11 cellular contexts compared by ENCODE assay signal in genomic region chr11:75790986-75791385, GRCh38. TPM values are rescaled to one million over a fixed set of nuclear protein-coding genes. Genes with fewer than 3 reads are reported as not detected.
A peak's percentile ranks its signal among the peaks of the same experiment; 100 is the strongest.
DNase-seq lines count a peak whose midpoint lies in the region; ATAC-seq, FAIRE-seq and TF ChIP-seq lines count a peak whose summit lies in the region.
"Had no signal": no experiment of that assay in that cellular context is flagged by ENCODE, and none has a peak within 500 bp of the region (broad histone marks: within the 10 kb centered on the region; RNA-seq: fewer than 3 reads in every experiment).

No MANE protein-coding gene starts in this region.

- no peak overlapping the region for H3K23ac ChIP-seq in IMR-90 (ENCODE audit: low read depth, low read length)

- no peak for TF ChIP-seq POLR2A in IMR-90 (IDR thresholded peaks at IDR 0.05; ENCODE audit: low read depth, low read length)

- POLR2A ChIA-PET in IMR-90 (lab: Charles Lee; ENCODE audit: unreplicated experiment), result no interaction called here

- H3K27me3 ChIP-seq in IMR-90 (ENCODE audit: control insufficient read depth, insufficient read depth, low read length) (peaks cover 47% of the 10 kb centered on the region), astrocyte (ENCODE audit: insufficient read depth, low read length) (no peaks in the 10 kb centered on the region)

- H3K14ac ChIP-seq in IMR-90 (replicated peaks; ENCODE audit: low read depth, low read length), result no peak overlapping the region

- peaks cover 78 to 81% of the 10 kb centered on the region in 2 donors for H3K36me3 Mint-ChIP-seq in CD14-positive monocyte
- H3K36me3 Mint-ChIP-seq in astrocyte (ENCODE audit: low read depth, unreplicated experiment), result peaks cover 2% of the 10 kb centered on the region

- in situ Hi-C loops in IMR-90 (cut with MboI; ENCODE audit: low sequenced_read_pairs), result no loop called here

- H3K79me1 ChIP-seq in IMR-90 (ENCODE audit: low read depth in 1 of 2, low read length in 2 of 2), result no peaks in the 10 kb centered on the region

- H4K8ac ChIP-seq in IMR-90 (ENCODE audit: low read depth in 2 of 2, low read length in 2 of 2), result no peak overlapping the region

- dilution Hi-C loops in IMR-90 (cut with HindIII; ENCODE audit: low sequenced_read_pairs, unreplicated experiment), result no loop called here

- H3K27me3 Mint-ChIP-seq in CD14-positive monocyte (ENCODE audit: low read depth in 3 of 3) (peaks cover 0 to 4% (median 0%) of the 10 kb centered on the region in 3 donors), astrocyte (ENCODE audit: low read depth, unreplicated experiment) (peaks cover 38% of the 10 kb centered on the region)

- intact Hi-C loops in CD14-positive monocyte (cut with micrococcal nuclease), result no loop called here
- intact Hi-C loops in IMR-90 (cut with micrococcal nuclease), result no loop called here

- H3K4me2 ChIP-seq in IMR-90 (ENCODE audit: low read depth, low read length), result no peak overlapping the region
- no peak overlapping the region for H3K4me2 ChIP-seq in astrocyte (ENCODE audit: low read length)

- no peak overlapping the region for H4K5ac ChIP-seq in IMR-90 (ENCODE audit: low read depth, low read length)

- no peak overlapping the region for H3K4me3 Mint-ChIP-seq in CD14-positive monocyte
- peak overlapping the region; percentile 14 for H3K4me3 Mint-ChIP-seq in astrocyte (ENCODE audit: unreplicated experiment)

- no peak overlapping the region for H2AK9ac ChIP-seq in IMR-90 (replicated peaks; ENCODE audit: low read depth, low read length, poor library complexity)

- no peak for TF ChIP-seq RAD21 in IMR-90 (IDR thresholded peaks at IDR 0.05; ENCODE audit: low read length)

- H2AK5ac ChIP-seq in IMR-90 (ENCODE audit: low read depth, low read length), result no peak overlapping the region

- H3K18ac ChIP-seq in IMR-90 (ENCODE audit: low read depth, low read length), result no peak overlapping the region

- H3K4me1 Mint-ChIP-seq in CD14-positive monocyte (no peaks in the 10 kb centered on the region), astrocyte (ENCODE audit: low read depth, unreplicated experiment) (no peaks in the 10 kb centered on the region)

- H4K20me1 ChIP-seq in IMR-90 (ENCODE audit: insufficient read depth, low read length) (no peaks in the 10 kb centered on the region), astrocyte (ENCODE audit: insufficient read depth, low read length) (no peaks in the 10 kb centered on the region)

- no peak overlapping the region for H4K91ac ChIP-seq in IMR-90 (ENCODE audit: insufficient read depth, low read depth, low read length)

- H3K9ac ChIP-seq in IMR-90 (ENCODE audit: low read depth, low read length), result no peak overlapping the region
- H3K9ac ChIP-seq in astrocyte (ENCODE audit: low read length), result no peak overlapping the region

- H2BK20ac ChIP-seq in IMR-90 (ENCODE audit: low read depth, low read length), result no peak overlapping the region

- H2BK15ac ChIP-seq in IMR-90 (ENCODE audit: low read depth, low read length), result no peak overlapping the region

- H3K4me1 ChIP-seq in IMR-90 (ENCODE audit: control insufficient read depth, insufficient read depth, low read length) (no peaks in the 10 kb centered on the region), astrocyte (ENCODE audit: insufficient read depth, low read length) (no peaks in the 10 kb centered on the region)
- H3K4me1 ChIP-seq: HAP-1 had no signal

- CTCF ChIA-PET in IMR-90 (lab: Yijun Ruan, JAX), result interaction anchor here (0.6 kb wide), 1 partner anchor 333 kb away, joined by 7 read pairs; no protein-coding TSS in a partner anchor

- no peak overlapping the region for H2AFZ ChIP-seq in IMR-90 (replicated peaks; ENCODE audit: low read length, poor library complexity)
- no peak overlapping the region for H2AFZ ChIP-seq in astrocyte (ENCODE audit: low read depth, low read length)

- no peaks in the 10 kb centered on the region for H3K79me2 ChIP-seq in astrocyte (ENCODE audit: insufficient read depth, low read length)

- DNase-seq in CD14-positive monocyte (ENCODE audit: low spot score) (peak; percentile 22), IMR-90 (no peak), astrocyte (ENCODE audit: low read depth) (no peak), kidney tubule cell (ENCODE audit: low spot score) (peak; percentile 26), HK-2 (ENCODE audit: unreplicated experiment) (no peak), GM19239 (ENCODE audit: insufficient read length, low spot score) (no peak)
- DNase-seq: DMS79, NCI-H1048, SHP77 treated with DMSO at 0.1 percent for 48 hours had no signal

- BruUV-seq in IMR-90 (replicated peaks; lab: Mats Ljungman, UMichigan), result no TSS peak

- TF ChIP-seq CTCF in CD14-positive monocyte (IDR thresholded peaks at IDR 0.05) (no peak), IMR-90 (conservative IDR thresholded peaks at IDR 0.05; ENCODE audit: low read depth, low read length) (no peak), astrocyte (IDR thresholded peaks at IDR 0.05; ENCODE audit: insufficient read depth, low read depth, low read length) (no peak)

- H3K9me1 ChIP-seq in IMR-90 (ENCODE audit: insufficient read depth, low read length), result no peaks in the 10 kb centered on the region; the same call in 1 of the 2 replicates

- ATAC-seq in IMR-90 (ENCODE audit: low read depth) (peak; percentile 40; the same call in 1 of the 2 replicates), GM21528 (IDR thresholded peaks at IDR 0.05; ENCODE audit: low FRiP score, unreplicated experiment) (no peak)

- no peak overlapping the region for H3K27ac ChIP-seq in IMR-90 (ENCODE audit: insufficient read depth, low read length)
- H3K27ac ChIP-seq in astrocyte (ENCODE audit: low read depth, low read length), result no peak overlapping the region

- no peak overlapping the region for H3K56ac ChIP-seq in IMR-90 (ENCODE audit: extremely low read depth, insufficient read depth, low read length)

- H3K4me3 ChIP-seq in IMR-90 (ENCODE audit: insufficient read depth, low read depth, low read length) (no peak overlapping the region), astrocyte (ENCODE audit: insufficient read depth, low read depth, low read length) (no peak overlapping the region)
- H3K4me3 ChIP-seq: HAP-1 had no signal

- H3K9me3 Mint-ChIP-seq in CD14-positive monocyte (no peaks in the 10 kb centered on the region), astrocyte (ENCODE audit: unreplicated experiment) (peaks cover 2% of the 10 kb centered on the region)

- FAIRE-seq in astrocyte (lab: Jason Lieb, UNC), result no peak
- FAIRE-seq in GM19239 (lab: Jason Lieb, UNC), result no peak

- no peak overlapping the region for H2BK5ac ChIP-seq in IMR-90 (ENCODE audit: low read depth, low read length, poor library complexity, severe bottlenecking)

- no peaks in the 10 kb centered on the region for H3K36me3 ChIP-seq in IMR-90 (ENCODE audit: control insufficient read depth, insufficient read depth, low read length)
- H3K36me3 ChIP-seq in astrocyte (ENCODE audit: insufficient read depth, low read length), result no peaks in the 10 kb centered on the region
- H3K36me3 ChIP-seq: HAP-1 had no signal

- no peak overlapping the region for H3K4ac ChIP-seq in IMR-90 (ENCODE audit: low read depth, low read length)

- WGBS in IMR-90 (ENCODE audit: extremely low coverage in 2 of 2, insufficient read length in 1 of 2), 2 experiments, result no CpG with 5 or more reads among the region's 2 CpGs

- H2BK120ac ChIP-seq in IMR-90 (ENCODE audit: low read depth, low read length), result no peak overlapping the region

- H3K9me3 ChIP-seq in IMR-90 (ENCODE audit: control insufficient read depth, insufficient read depth, low read length) (no peaks in the 10 kb centered on the region), astrocyte (ENCODE audit: insufficient read depth, low read depth, low read length) (no peaks in the 10 kb centered on the region)
- H3K9me3 ChIP-seq: HAP-1 had no signal

- H3K27ac Mint-ChIP-seq in CD14-positive monocyte (no peak overlapping the region), astrocyte (ENCODE audit: unreplicated experiment) (no peak overlapping the region)

TF ChIP-seq in IMR-90, 13 proteins besides CTCF, POLR2A, EP300 and RAD21:
- TF ChIP-seq, protein P1, sequence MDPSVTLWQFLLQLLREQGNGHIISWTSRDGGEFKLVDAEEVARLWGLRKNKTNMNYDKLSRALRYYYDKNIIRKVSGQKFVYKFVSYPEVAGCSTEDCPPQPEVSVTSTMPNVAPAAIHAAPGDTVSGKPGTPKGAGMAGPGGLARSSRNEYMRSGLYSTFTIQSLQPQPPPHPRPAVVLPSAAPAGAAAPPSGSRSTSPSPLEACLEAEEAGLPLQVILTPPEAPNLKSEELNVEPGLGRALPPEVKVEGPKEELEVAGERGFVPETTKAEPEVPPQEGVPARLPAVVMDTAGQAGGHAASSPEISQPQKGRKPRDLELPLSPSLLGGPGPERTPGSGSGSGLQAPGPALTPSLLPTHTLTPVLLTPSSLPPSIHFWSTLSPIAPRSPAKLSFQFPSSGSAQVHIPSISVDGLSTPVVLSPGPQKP (IDR thresholded peaks at IDR 0.05; ENCODE audit: borderline replicate concordance, low read depth, low read length), result no peak
- TF ChIP-seq FOS (IDR thresholded peaks at IDR 0.05; ENCODE audit: low read depth, low read length) (no peak), SMC3 (IDR thresholded peaks at IDR 0.05; ENCODE audit: low read depth, low read length) (no peak)
TF ChIP-seq in IMR-90: peak in this region for 0.

RNA-seq across cellular contexts. Expression of gene DGAT2, which starts 22.4 kb away (rescaled TPM):
- 10 to 100 TPM in 1 of 2 donors, 1 to 10 TPM in 1; 7.0 to 18.4 TPM for polyA plus RNA-seq in CD14-positive monocyte
- 2.2 and 2.3 TPM in 2 replicates for total RNA-seq in IMR-90 (2012; rRNA removed)
- polyA plus RNA-seq in IMR-90 (2012; rRNA removed), result 1.7 and 2.4 TPM in 2 replicates
- 0.86 and 1.9 TPM in 2 replicates for polyA plus RNA-seq in IMR-90 (2012; cell fraction: cytosol; rRNA removed)
- polyA plus RNA-seq in IMR-90 (2012; cell fraction: nucleus; rRNA removed; ENCODE audit: low replicate concordance), result 1.1 and 1.2 TPM in 2 replicates
- total RNA-seq in astrocyte, result 0.73 and 1.6 TPM in 2 replicates

RNA-seq across cellular contexts. Expression of gene UVRAG, which starts 24.0 kb away (rescaled TPM):
- polyA plus RNA-seq in CD14-positive monocyte, result 10 to 100 TPM; 13.7 to 20.0 TPM
- 10.9 and 12.8 TPM in 2 replicates for total RNA-seq in IMR-90 (2012; rRNA removed)
- polyA plus RNA-seq in IMR-90 (2012; rRNA removed), result 5.3 and 5.6 TPM in 2 replicates
- polyA plus RNA-seq in IMR-90 (2012; cell fraction: cytosol; rRNA removed), result 2.4 and 3.7 TPM in 2 replicates
- 7.0 and 12.4 TPM in 2 replicates for polyA plus RNA-seq in IMR-90 (2012; cell fraction: nucleus; rRNA removed; ENCODE audit: low replicate concordance)
- 14.5 and 15.3 TPM in 2 replicates for total RNA-seq in astrocyte

Comparison
In these comparisons a context has a peak if more than half of its experiments do, and no peak if none do; other contexts are left out.
1. DNase-seq: peak in CD14-positive monocyte (single experiment) and kidney tubule cell (single experiment); none in IMR-90 (single experiment), astrocyte (single experiment), HK-2 (single experiment) and GM19239 (single experiment).